ENCODE assay signal across 8 cellular contexts in genomic region chr1:198175418-198176170, GRCh38.
DNase-seq lines count a peak whose midpoint lies in the region; ATAC-seq and TF ChIP-seq lines count a peak whose summit lies in the region.

No MANE protein-coding gene starts in this region.

- ATAC-seq in GM18519 (IDR thresholded peaks at IDR 0.05; ENCODE audit: low FRiP score, unreplicated experiment) (peak; percentile 69), HG02610 (IDR thresholded peaks at IDR 0.05; ENCODE audit: unreplicated experiment) (peak; percentile 77), SK-N-SH treated with all-trans-retinoic acid at 6 μM for 48 hours (peak; percentile 35; the same call in 2 of the 3 replicates)

- DNase-seq in left kidney (ENCODE audit: low read depth, low spot score) (peak; percentile 29), NCI-H1436 (lab: John Stamatoyannopoulos, UW) (no peak), amniotic stem cell (lab: John Stamatoyannopoulos, UW) (no peak), ecto neural progenitor cell (ENCODE audit: low spot score) (no peak), SIG-M5 treated with dmso at 0.1 percent for 504 hours (lab: John Stamatoyannopoulos, UW; ENCODE audit: unreplicated experiment) (no peak)

TF ChIP-seq in SK-N-SH treated with all-trans-retinoic acid at 6 μM for 48 hours, 23 proteins besides CTCF, POLR2A, EP300 and RAD21:
- TF ChIP-seq RARB (CRISPR knock-in tag; IDR thresholded peaks at IDR 0.05) (no peak), ISL1 (CRISPR knock-in tag; IDR thresholded peaks at IDR 0.05) (peak; percentile 56; the same call in 1 of the 2 replicates), TOX (CRISPR knock-in tag; IDR thresholded peaks at IDR 0.05; ENCODE audit: borderline replicate concordance) (no peak), TCF4 (CRISPR knock-in tag; IDR thresholded peaks at IDR 0.05; ENCODE audit: borderline replicate concordance) (no peak)
